Comparison of ENCODE assay signal across 9 cellular contexts in genomic region chr12:31204995-31205582, GRCh38.
A peak's percentile ranks its signal among the peaks of the same experiment; 100 is the strongest.
DNase-seq lines count a peak whose midpoint lies in the region; ATAC-seq and TF ChIP-seq lines count a peak whose summit lies in the region.
"Had no signal": no experiment of that assay in that cellular context is flagged by ENCODE, and none has a peak within 500 bp of the region (broad histone marks: within the 10 kb centered on the region; RNA-seq: fewer than 3 reads in every experiment).

No MANE protein-coding gene starts in this region.

- no peak for TF ChIP-seq POLR2A in transverse colon (IDR thresholded peaks at IDR 0.05)

- no peak for TF ChIP-seq EP300 in transverse colon (IDR thresholded peaks at IDR 0.05; ENCODE audit: low read depth)

- ATAC-seq in CD4-positive, CD25-positive, alpha-beta regulatory T cell (ENCODE audit: low read depth in 2 of 2): peak; percentile 43 to 60
- ATAC-seq in GM19372 (IDR thresholded peaks at IDR 0.05; ENCODE audit: low read depth, unreplicated experiment): peak; percentile 88
- peak; percentile 94 for ATAC-seq in HG03159 (IDR thresholded peaks at IDR 0.05; ENCODE audit: unreplicated experiment)

- H3K36me3 Mint-ChIP-seq in CD4-positive, CD25-positive, alpha-beta regulatory T cell: no peaks in the 10 kb centered on the region
- H3K36me3 Mint-ChIP-seq in endothelial cell (ENCODE audit: low read depth, unreplicated experiment): no peaks in the 10 kb centered on the region

- peaks cover 32% of the 10 kb centered on the region for H3K27me3 Mint-ChIP-seq in CD4-positive, CD25-positive, alpha-beta regulatory T cell
- H3K27me3 Mint-ChIP-seq in endothelial cell (ENCODE audit: unreplicated experiment): no peaks in the 10 kb centered on the region

- 11 to 18% methylated on average over 3 of the region's 3 CpGs for WGBS in transverse colon (ENCODE audit: low coverage in 1 of 2), 2 donors

- peak in 1 of 3 donors; percentile 32 for DNase-seq in CD4-positive, CD25-positive, alpha-beta regulatory T cell
- DNase-seq in endothelial cell (ENCODE audit: low spot score): no peak
- DNase-seq in transverse colon: no peak
- DNase-seq in kidney glomerular epithelial cell (lab: John Stamatoyannopoulos, UW): no peak
- no peak for DNase-seq in KG1 (lab: John Stamatoyannopoulos, UW)
- no peak for DNase-seq in midbrain (lab: John Stamatoyannopoulos, UW)

- H3K9me3 Mint-ChIP-seq in CD4-positive, CD25-positive, alpha-beta regulatory T cell: peaks cover 0 to 2% (median 0%) of the 10 kb centered on the region in 7 donors
- no peaks in the 10 kb centered on the region for H3K9me3 Mint-ChIP-seq in endothelial cell (ENCODE audit: unreplicated experiment)

- peaks cover 5 to 14% (median 9%) of the 10 kb centered on the region in 4 donors for H3K4me1 Mint-ChIP-seq in CD4-positive, CD25-positive, alpha-beta regulatory T cell
- H3K4me1 Mint-ChIP-seq in endothelial cell (ENCODE audit: unreplicated experiment): peaks cover 6% of the 10 kb centered on the region

- H3K36me3 ChIP-seq in CD4-positive, CD25-positive, alpha-beta regulatory T cell (ENCODE audit: control insufficient read depth, insufficient read depth, low read length): no peaks in the 10 kb centered on the region
- H3K36me3 ChIP-seq in transverse colon: no peaks in the 10 kb centered on the region

- no peaks in the 10 kb centered on the region for H3K9me3 ChIP-seq in CD4-positive, CD25-positive, alpha-beta regulatory T cell (ENCODE audit: control insufficient read depth in 2 of 2, low read length in 2 of 2)
- H3K9me3 ChIP-seq in transverse colon: no peaks in the 10 kb centered on the region

- intact Hi-C loops in transverse colon (cut with DNase I; ENCODE audit: low total_unique reads): no loop called here

- H3K27me3 ChIP-seq in CD4-positive, CD25-positive, alpha-beta regulatory T cell (ENCODE audit: control insufficient read depth, insufficient read depth, low read length): peaks cover 19% of the 10 kb centered on the region
- H3K27me3 ChIP-seq in transverse colon: no peaks in the 10 kb centered on the region

- in situ Hi-C loops in transverse colon (cut with MboI; ENCODE audit: low pct_ligation_motif_present in 1 of 4, low pct_unique_long_range_greater_than_20kb in 1 of 4, low sequenced_read_pairs in 3 of 4): no loop called here

- H3K4me3 Mint-ChIP-seq in CD4-positive, CD25-positive, alpha-beta regulatory T cell: no peak overlapping the region
- no peak overlapping the region for H3K4me3 Mint-ChIP-seq in endothelial cell (ENCODE audit: unreplicated experiment)
- H3K4me3 Mint-ChIP-seq: stimulated activated naive CD8-positive, alpha-beta T cell treated with anti-CD3 and anti-CD28 coated beads, Interleukin-15, Interleukin-2, amounts not matched to agents 100 ng/mL and 50 ng/mL, for 24 hours had no signal

- H3K4me1 ChIP-seq in CD4-positive, CD25-positive, alpha-beta regulatory T cell (ENCODE audit: control insufficient read depth, insufficient read depth, low read length, poor library complexity, severe bottlenecking): peaks cover 4% of the 10 kb centered on the region
- peaks cover 0 to 4% (median 0%) of the 10 kb centered on the region in 4 donors for H3K4me1 ChIP-seq in transverse colon

- H3K27ac ChIP-seq in CD4-positive, CD25-positive, alpha-beta regulatory T cell (ENCODE audit: insufficient read depth, low read length, poor library complexity, severe bottlenecking): no peak overlapping the region
- no peak overlapping the region for H3K27ac ChIP-seq in transverse colon

- TF ChIP-seq CTCF in endothelial cell (IDR thresholded peaks at IDR 0.05; ENCODE audit: unreplicated experiment) (no peak), transverse colon (IDR thresholded peaks at IDR 0.05) (no peak)

- no peak overlapping the region for H3K4me3 ChIP-seq in CD4-positive, CD25-positive, alpha-beta regulatory T cell (ENCODE audit: low read depth, low read length)
- H3K4me3 ChIP-seq in transverse colon: no peak overlapping the region

- H3K27ac Mint-ChIP-seq in CD4-positive, CD25-positive, alpha-beta regulatory T cell: peak overlapping the region in 1 of 3 donors; percentile 32
- H3K27ac Mint-ChIP-seq in endothelial cell (ENCODE audit: unreplicated experiment): peak overlapping the region; percentile 72
- H3K27ac Mint-ChIP-seq: stimulated activated naive CD8-positive, alpha-beta T cell treated with anti-CD3 and anti-CD28 coated beads, Interleukin-15, Interleukin-2, amounts not matched to agents 100 ng/mL and 50 ng/mL, for 24 hours had no signal
